In genomic region chr2:80858955-80859354, GRCh38 we compare ENCODE assay signal across 19 cellular contexts.
"Had no signal": no experiment of that assay in that cellular context is flagged by ENCODE, and none has a peak within 500 bp of the region (broad histone marks: within the 10 kb centered on the region; RNA-seq: fewer than 3 reads in every experiment).

No MANE protein-coding gene starts in this region.

- ATAC-seq: body of pancreas; effector memory CD8-positive, alpha-beta T cell; foreskin keratinocyte; left colon had no signal

- DNase-seq: activated CD4-positive, alpha-beta memory T cell treated with anti-CD3 and anti-CD28 coated beads, Interleukin-2, amount 10 ng/mL, durations not matched to agents 7 days and 5 days; activated CD4-positive, alpha-beta T cell treated with anti-CD3 and anti-CD28 coated beads for 48 hours; activated CD4-positive, CD25-positive, alpha-beta regulatory T cell; activated naive CD4-positive, alpha-beta T cell treated with Interleukin-2 at 50 U/mL for 16 hours; activated naive CD8-positive, alpha-beta T cell treated with anti-CD3 and anti-CD28 coated beads, Interleukin-2, amount 10 ng/mL, durations not matched to agents 7 days and 5 days; activated T-cell treated with anti-CD3 and anti-CD28 coated beads, Interleukin-2, amount 50 U/mL, for 24 hours; amygdala; body of pancreas; effector memory CD8-positive, alpha-beta T cell; foreskin keratinocyte; glutamatergic neuron; hypothalamus; islet precursor cell; left colon; nephron progenitor cell; occipital lobe; posterior cingulate gyrus; stimulated activated CD4-positive, alpha-beta T cell treated with anti-CD3 and anti-CD28 coated beads, Interleukin-2, amount 100 ng/mL, for 24 hours; T1000 had no signal
